In the genomic region with DNA sequence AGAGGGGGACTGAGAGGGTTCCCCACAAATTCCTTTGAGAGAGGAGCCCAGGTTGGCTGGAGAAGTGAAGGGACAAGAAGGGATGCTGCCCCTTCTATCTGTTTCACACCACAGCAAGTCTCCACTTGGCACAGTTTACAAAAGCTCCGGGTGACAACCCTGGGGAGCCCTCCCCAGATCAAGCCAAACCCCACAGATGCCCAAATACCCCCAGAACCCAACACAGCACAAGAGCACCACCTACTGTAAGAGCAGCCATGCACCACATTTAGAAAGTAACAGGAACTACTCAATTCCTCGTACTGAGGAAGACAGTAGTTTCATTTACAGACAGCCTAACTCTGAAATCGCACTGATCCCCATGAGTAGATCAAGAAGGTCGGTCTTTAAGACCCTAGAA, we compare ENCODE assay signal across 7 cellular contexts.
DNase-seq lines count a peak whose midpoint lies in the region; ATAC-seq, FAIRE-seq and TF ChIP-seq lines count a peak whose summit lies in the region.

No MANE protein-coding gene starts in this region.

- peaks cover 4% of the 10 kb centered on the region for H3K27me3 Mint-ChIP-seq in activated T-helper 1 cell treated with anti-CD3 and anti-CD28 coated beads, Interleukin-12 subunit alpha, Interleukin-12 subunit beta, Interleukin-2, Interleukin-4 antibody, amounts not matched to agents 30 ng/mL and 10 ng/mL and 1 ng/mL, durations not matched to agents 14 hours and 24 hours and 36 hours (ENCODE audit: insufficient read depth)

- no peaks in the 10 kb centered on the region for H3K36me3 Mint-ChIP-seq in activated T-helper 1 cell treated with anti-CD3 and anti-CD28 coated beads, Interleukin-12 subunit alpha, Interleukin-12 subunit beta, Interleukin-2, Interleukin-4 antibody, amounts not matched to agents 30 ng/mL and 10 ng/mL and 1 ng/mL, durations not matched to agents 14 hours and 24 hours and 36 hours (ENCODE audit: low read depth)

- intact Hi-C loops in activated T-helper 1 cell treated with anti-CD3 and anti-CD28 coated beads, Interleukin-12 subunit alpha, Interleukin-12 subunit beta, Interleukin-2, Interleukin-4 antibody, amounts not matched to agents 30 ng/mL and 10 ng/mL and 1 ng/mL, durations not matched to agents 14 hours and 24 hours and 36 hours (cut with micrococcal nuclease) = loop anchor here (1.0 to 10.0 kb wide), 5 partner anchors 128 to 961 kb away; no protein-coding TSS in a partner anchor
- intact Hi-C loops in mucosa of descending colon (cut with DNase I, micrococcal nuclease) = no loop called here

- TF ChIP-seq CTCF in GM20000 (IDR thresholded peaks at IDR 0.05; ENCODE audit: extremely low read depth, missing control alignments) (peak; percentile 15), retinal pigment epithelial cell (conservative IDR thresholded peaks at IDR 0.05; ENCODE audit: low read depth, low read length) (peak; percentile 60), mucosa of descending colon (IDR thresholded peaks at IDR 0.05) (no peak), tibial nerve (IDR thresholded peaks at IDR 0.05) (no peak)

- ATAC-seq in mucosa of descending colon = no peak

- H3K4me1 ChIP-seq in small intestine (ENCODE audit: control insufficient read depth in 2 of 2, insufficient read depth in 1 of 2, low read depth in 1 of 2, low read length in 1 of 2) (no peaks in the 10 kb centered on the region), mucosa of descending colon (ENCODE audit: low read depth) (no peaks in the 10 kb centered on the region), tibial nerve (no peaks in the 10 kb centered on the region)

- DNase-seq in GM20000 (ENCODE audit: low spot score) (peak; percentile 67), NAMALWA (ENCODE audit: low spot score) (peak; percentile 66), retinal pigment epithelial cell (ENCODE audit: low read depth) (no peak), small intestine (no peak), mucosa of descending colon (no peak), tibial nerve (ENCODE audit: low spot score in 2 of 2) (no peak)
- DNase-seq in activated T-helper 1 cell treated with anti-CD3 and anti-CD28 coated beads, Interleukin-12 subunit alpha, Interleukin-12 subunit beta, Interleukin-2, Interleukin-4 antibody, amounts not matched to agents 30 ng/mL and 10 ng/mL and 1 ng/mL, durations not matched to agents 14 hours and 24 hours and 36 hours (ENCODE audit: low spot score) = peak; percentile 49

- TF ChIP-seq EP300 in tibial nerve (IDR thresholded peaks at IDR 0.05) = no peak

- H3K9me3 ChIP-seq in small intestine (ENCODE audit: control insufficient read depth, low read depth) (no peaks in the 10 kb centered on the region), mucosa of descending colon (no peaks in the 10 kb centered on the region), tibial nerve (no peaks in the 10 kb centered on the region)

- H3K27ac ChIP-seq in small intestine (ENCODE audit: low read depth in 1 of 2, low read length in 1 of 2) (no peak overlapping the region), tibial nerve (no peak overlapping the region)

- H3K4me3 ChIP-seq in retinal pigment epithelial cell (ENCODE audit: low read length) = no peak overlapping the region
- no peak overlapping the region for H3K4me3 ChIP-seq in small intestine (ENCODE audit: low read depth in 1 of 2, low read length in 2 of 2)
- no peak overlapping the region for H3K4me3 ChIP-seq in mucosa of descending colon
- H3K4me3 ChIP-seq in tibial nerve = no peak overlapping the region

- no peak for TF ChIP-seq POLR2A in tibial nerve (IDR thresholded peaks at IDR 0.05)

- H3K4me3 Mint-ChIP-seq in activated T-helper 1 cell treated with anti-CD3 and anti-CD28 coated beads, Interleukin-12 subunit alpha, Interleukin-12 subunit beta, Interleukin-2, Interleukin-4 antibody, amounts not matched to agents 30 ng/mL and 10 ng/mL and 1 ng/mL, durations not matched to agents 14 hours and 24 hours and 36 hours = no peak overlapping the region

- H3K36me3 ChIP-seq in small intestine (ENCODE audit: control insufficient read depth in 2 of 2, insufficient read depth in 2 of 2, low read length in 2 of 2) = peaks cover 0 to 3% of the 10 kb centered on the region in 2 donors
- H3K36me3 ChIP-seq in mucosa of descending colon (ENCODE audit: low read depth) = no peaks in the 10 kb centered on the region
- H3K36me3 ChIP-seq in tibial nerve = peaks cover 0 to 58% (median 0%) of the 10 kb centered on the region in 3 donors

- no peak for FAIRE-seq in small intestine (lab: Jason Lieb, UNC)

- peaks cover 24% of the 10 kb centered on the region for H3K4me1 Mint-ChIP-seq in activated T-helper 1 cell treated with anti-CD3 and anti-CD28 coated beads, Interleukin-12 subunit alpha, Interleukin-12 subunit beta, Interleukin-2, Interleukin-4 antibody, amounts not matched to agents 30 ng/mL and 10 ng/mL and 1 ng/mL, durations not matched to agents 14 hours and 24 hours and 36 hours (ENCODE audit: low read depth)

- H3K27ac Mint-ChIP-seq in activated T-helper 1 cell treated with anti-CD3 and anti-CD28 coated beads, Interleukin-12 subunit alpha, Interleukin-12 subunit beta, Interleukin-2, Interleukin-4 antibody, amounts not matched to agents 30 ng/mL and 10 ng/mL and 1 ng/mL, durations not matched to agents 14 hours and 24 hours and 36 hours = no peak overlapping the region

- WGBS in small intestine, 3 donors = 75 to 81% (median 81%) methylated on average over 4 of the region's 4 CpGs
- 55 to 56% methylated on average over 4 of the region's 4 CpGs for WGBS in tibial nerve, 2 donors

- H3K27me3 ChIP-seq in small intestine (ENCODE audit: control insufficient read depth in 2 of 2, insufficient read depth in 2 of 2, low read length in 2 of 2) (no peaks in the 10 kb centered on the region), tibial nerve (no peaks in the 10 kb centered on the region)

- H3K9me3 Mint-ChIP-seq in activated T-helper 1 cell treated with anti-CD3 and anti-CD28 coated beads, Interleukin-12 subunit alpha, Interleukin-12 subunit beta, Interleukin-2, Interleukin-4 antibody, amounts not matched to agents 30 ng/mL and 10 ng/mL and 1 ng/mL, durations not matched to agents 14 hours and 24 hours and 36 hours = no peaks in the 10 kb centered on the region

Comparison
In these comparisons a context has a peak if more than half of its experiments do, and no peak if none do; other contexts are left out.
1. DNase-seq: peak in GM20000 (single experiment), NAMALWA (single experiment) and activated T-helper 1 cell treated with anti-CD3 and anti-CD28 coated beads, Interleukin-12 subunit alpha, Interleukin-12 subunit beta, Interleukin-2, Interleukin-4 antibody, amounts not matched to agents 30 ng/mL and 10 ng/mL and 1 ng/mL, durations not matched to agents 14 hours and 24 hours and 36 hours (single experiment); none in retinal pigment epithelial cell (single experiment), small intestine (single experiment), mucosa of descending colon (0 of 3) and tibial nerve (0 of 2).
2. CTCF ChIP-seq: peak in GM20000 (single experiment) and retinal pigment epithelial cell (single experiment); none in mucosa of descending colon (single experiment) and tibial nerve (0 of 5).